In the genomic region with DNA sequence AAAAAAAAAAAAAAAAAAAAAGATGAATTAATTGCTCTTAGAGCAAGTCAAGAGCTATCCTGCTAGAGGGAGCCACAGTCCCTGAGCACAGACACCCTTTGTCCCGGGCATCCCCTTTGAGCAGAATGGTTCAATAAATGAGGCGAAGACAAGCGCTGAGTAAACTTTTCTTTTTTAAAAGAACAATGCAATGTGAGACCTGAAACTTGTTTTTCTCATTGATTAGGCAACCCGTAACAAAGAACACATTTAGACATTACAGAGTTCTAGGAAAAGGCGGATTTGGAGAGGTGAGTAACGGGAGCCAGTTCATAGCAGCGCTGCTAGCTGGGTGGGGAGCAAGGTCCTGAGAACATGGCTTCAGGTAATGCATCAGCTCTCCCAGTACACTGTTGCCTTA, we compare ENCODE assay signal across 8 cellular contexts. TPM values are rescaled to one million over a fixed set of nuclear protein-coding genes. Genes with fewer than 3 reads are reported as not detected.
A peak's percentile ranks its signal among the peaks of the same experiment; 100 is the strongest.
DNase-seq lines count a peak whose midpoint lies in the region; ATAC-seq and TF ChIP-seq lines count a peak whose summit lies in the region.

No MANE protein-coding gene starts in this region.

- no peak overlapping the region for H3K27ac Mint-ChIP-seq in activated naive CD4-positive, alpha-beta T cell treated with anti-CD3 and anti-CD28 coated beads, Interleukin-2, amount 50 U/mL, for 72 hours

- H3K9me2 ChIP-seq in OCI-LY1 (ENCODE audit: low read depth, low read length): no peaks in the 10 kb centered on the region

- no peaks in the 10 kb centered on the region for H3K79me2 ChIP-seq in OCI-LY1 (ENCODE audit: insufficient read depth, low read length)

- no peak overlapping the region for H3K4me3 ChIP-seq in OCI-LY1 (ENCODE audit: low read depth, low read length, poor library complexity, severe bottlenecking)

- no peak for DNase-seq in activated naive CD4-positive, alpha-beta T cell treated with anti-CD3 and anti-CD28 coated beads, Interleukin-2, amount 50 U/mL, for 72 hours (ENCODE audit: low spot score in 2 of 2)
- no peak for DNase-seq in activated naive CD4-positive, alpha-beta T cell treated with anti-CD3 and anti-CD28 coated beads, Interleukin-2, amount 50 U/mL, for 16 hours
- peak; percentile 86 for DNase-seq in fibroblast of gingiva (ENCODE audit: low read depth)
- DNase-seq in stimulated activated CD8-positive, alpha-beta memory T cell treated with anti-CD3 and anti-CD28 coated beads, Interleukin-4, amount 100 ng/mL, for 48 hours: peak; percentile 38
- no peak for DNase-seq in NCI-H446 (lab: John Stamatoyannopoulos, UW)
- no peak for DNase-seq in NCI-H2196 treated with DMSO at 0.1 percent for 48 hours (lab: John Stamatoyannopoulos, UW; ENCODE audit: unreplicated experiment)
- DNase-seq in ACHN: no peak

- H3K9ac ChIP-seq in OCI-LY1 (ENCODE audit: low read length): no peak overlapping the region

- no peaks in the 10 kb centered on the region for H3K9me3 ChIP-seq in OCI-LY1 (ENCODE audit: low read length)

- H3F3A ChIP-seq in OCI-LY1 (ENCODE audit: insufficient read depth, low read length): no peaks in the 10 kb centered on the region

- ATAC-seq in activated naive CD4-positive, alpha-beta T cell treated with anti-CD3 and anti-CD28 coated beads, Interleukin-2, amount 50 U/mL, for 72 hours: peak; percentile 31 to 48

- H3K36me3 ChIP-seq in OCI-LY1 (ENCODE audit: insufficient read depth, low read length): no peaks in the 10 kb centered on the region

- H3K4me2 ChIP-seq in OCI-LY1 (ENCODE audit: low read length): no peak overlapping the region

- TF ChIP-seq CTCF in OCI-LY1 (IDR thresholded peaks at IDR 0.05; ENCODE audit: low read length): peak; percentile 6; the same call in 1 of the 2 replicates

- H3K9me3 Mint-ChIP-seq in activated naive CD4-positive, alpha-beta T cell treated with anti-CD3 and anti-CD28 coated beads, Interleukin-2, amount 50 U/mL, for 72 hours: no peaks in the 10 kb centered on the region

- no peaks in the 10 kb centered on the region for H3K4me1 ChIP-seq in OCI-LY1 (ENCODE audit: insufficient read depth, low read length, severe bottlenecking)

- H3K27me3 ChIP-seq in OCI-LY1 (ENCODE audit: insufficient read depth, low read length): no peaks in the 10 kb centered on the region

- no peaks in the 10 kb centered on the region for H3K36me3 Mint-ChIP-seq in activated naive CD4-positive, alpha-beta T cell treated with anti-CD3 and anti-CD28 coated beads, Interleukin-2, amount 50 U/mL, for 72 hours

- in situ Hi-C loops in ACHN (cut with HindIII; ENCODE audit: low pct_ligation_motif_present, low pct_unique_long_range_greater_than_20kb, low sequenced_read_pairs): no loop called here

- H3K27ac ChIP-seq in OCI-LY1 (ENCODE audit: low read depth, low read length, poor library complexity, severe bottlenecking): no peak overlapping the region

- H4K20me1 ChIP-seq in OCI-LY1 (ENCODE audit: insufficient read depth, low read length): no peaks in the 10 kb centered on the region

- H2AFZ ChIP-seq in OCI-LY1 (ENCODE audit: low read length): no peak overlapping the region

RNA-seq across cellular contexts. Expression of gene GRK4, which starts 46.1 kb away (rescaled TPM):
- total RNA-seq in activated naive CD4-positive, alpha-beta T cell treated with anti-CD3 and anti-CD28 coated beads, Interleukin-2, amount 50 U/mL, for 72 hours: 1 to 10 TPM; 2.9 to 7.2 TPM

RNA-seq across cellular contexts. Expression of gene NOP14, which starts 46.2 kb away (rescaled TPM):
- total RNA-seq in activated naive CD4-positive, alpha-beta T cell treated with anti-CD3 and anti-CD28 coated beads, Interleukin-2, amount 50 U/mL, for 72 hours: 10 to 100 TPM; 62.9 to 77.1 TPM

Comparison
In these comparisons a context has a peak if more than half of its experiments do, and no peak if none do; other contexts are left out.
1. DNase-seq: peak in fibroblast of gingiva (single experiment) and stimulated activated CD8-positive, alpha-beta memory T cell treated with anti-CD3 and anti-CD28 coated beads, Interleukin-4, amount 100 ng/mL, for 48 hours (single experiment); none in activated naive CD4-positive, alpha-beta T cell treated with anti-CD3 and anti-CD28 coated beads, Interleukin-2, amount 50 U/mL, for 72 hours (0 of 2), activated naive CD4-positive, alpha-beta T cell treated with anti-CD3 and anti-CD28 coated beads, Interleukin-2, amount 50 U/mL, for 16 hours (single experiment), NCI-H446 (0 of 2), NCI-H2196 treated with DMSO at 0.1 percent for 48 hours (single experiment) and ACHN (single experiment).